1 cellular context compared by ENCODE assay signal in genomic region chr6:40714576-40715500, GRCh38.
TF ChIP-seq lines count a peak whose summit lies in the region.

No MANE protein-coding gene starts in this region.

TF ChIP-seq in HepG2, 621 proteins besides CTCF, POLR2A, EP300 and RAD21 (continued from another document and continues in another):
- TF ChIP-seq ZNF280B (CRISPR knock-in tag; IDR thresholded peaks at IDR 0.05; ENCODE audit: borderline replicate concordance), result no peak
- TF ChIP-seq SNAPC4 (CRISPR knock-in tag; IDR thresholded peaks at IDR 0.05), result no peak
- TF ChIP-seq ZBTB4 (CRISPR knock-in tag; IDR thresholded peaks at IDR 0.05; ENCODE audit: borderline replicate concordance), result peak; percentile 49; the same call in 1 of the 2 replicates
- TF ChIP-seq SKI (IDR thresholded peaks at IDR 0.05; ENCODE audit: partially characterized antibody), result peak; percentile 62
- TF ChIP-seq ZNF33A (CRISPR knock-in tag; IDR thresholded peaks at IDR 0.05; ENCODE audit: borderline replicate concordance), result no peak
- no peak for TF ChIP-seq TRIM24 (CRISPR knock-in tag; IDR thresholded peaks at IDR 0.05)
- no peak for TF ChIP-seq SETDB1 (CRISPR knock-in tag; IDR thresholded peaks at IDR 0.05; ENCODE audit: borderline replicate concordance)
- TF ChIP-seq PRDM4 (CRISPR knock-in tag; IDR thresholded peaks at IDR 0.05; ENCODE audit: borderline replicate concordance), result no peak
- TF ChIP-seq ZNF232 (CRISPR knock-in tag; IDR thresholded peaks at IDR 0.05; ENCODE audit: borderline replicate concordance), result no peak
- TF ChIP-seq KDM5B (CRISPR knock-in tag; IDR thresholded peaks at IDR 0.05; ENCODE audit: borderline replicate concordance), result no peak
- no peak for TF ChIP-seq ZNF282 (IDR thresholded peaks at IDR 0.05; ENCODE audit: partially characterized antibody)
- peak; percentile 74; the same call in 1 of the 2 replicates for TF ChIP-seq ZNF503 (CRISPR knock-in tag; IDR thresholded peaks at IDR 0.05)
- no peak for TF ChIP-seq NFE2 (CRISPR knock-in tag; IDR thresholded peaks at IDR 0.05)
- peak; percentile 35; the same call in 1 of the 2 replicates for TF ChIP-seq BHLHE40 (IDR thresholded peaks at IDR 0.05; ENCODE audit: low read length)
- no peak for TF ChIP-seq SUZ12 (IDR thresholded peaks at IDR 0.05; ENCODE audit: low read depth, low read length)
- TF ChIP-seq NR0B2 (CRISPR knock-in tag; IDR thresholded peaks at IDR 0.05), result 0 out of 2 replicates have a peak, but pooled peaks have one; percentile 4
- TF ChIP-seq KAT2B (IDR thresholded peaks at IDR 0.05; ENCODE audit: borderline replicate concordance, low read depth, low read length), result no peak
- TF ChIP-seq PHB2 (IDR thresholded peaks at IDR 0.05; ENCODE audit: partially characterized antibody), result no peak
- TF ChIP-seq PRDM10 (CRISPR knock-in tag; IDR thresholded peaks at IDR 0.05; ENCODE audit: low read depth), result peak; percentile 68; the same call in 1 of the 2 replicates
- TF ChIP-seq NR2F1 (CRISPR knock-in tag; IDR thresholded peaks at IDR 0.05), result 0 out of 4 replicates have a peak, but pooled peaks of 1 of the 2 experiments have one; percentile 32
- TF ChIP-seq SRSF9 (IDR thresholded peaks at IDR 0.05; ENCODE audit: borderline replicate concordance, insufficient read depth, low read depth, low read length, poor library complexity, severe bottlenecking), result no peak
- no peak for TF ChIP-seq ZNF605 (CRISPR knock-in tag; IDR thresholded peaks at IDR 0.05)
- TF ChIP-seq JUN (CRISPR knock-in tag; IDR thresholded peaks at IDR 0.05), result peak; percentile 72; the same call in 1 of the 2 replicates
- no peak for TF ChIP-seq ZFYVE20 (CRISPR knock-in tag; IDR thresholded peaks at IDR 0.05; ENCODE audit: borderline replicate concordance, low read depth)
- no peak for TF ChIP-seq ZNF704 (CRISPR knock-in tag; IDR thresholded peaks at IDR 0.05; ENCODE audit: borderline replicate concordance)
- no peak for TF ChIP-seq ATF6 (CRISPR knock-in tag; conservative IDR thresholded peaks at IDR 0.05)
- TF ChIP-seq RFX5 (IDR thresholded peaks at IDR 0.05; ENCODE audit: low read depth, low read length), result no peak
- peak; percentile 65; the same call in 1 of the 2 replicates for TF ChIP-seq CREM (IDR thresholded peaks at IDR 0.05)
- TF ChIP-seq CREM (CRISPR knock-in tag; IDR thresholded peaks at IDR 0.05), result no peak
- no peak for TF ChIP-seq ZNF615 (CRISPR knock-in tag; IDR thresholded peaks at IDR 0.05; ENCODE audit: borderline replicate concordance)
- no peak for TF ChIP-seq ZNF672 (CRISPR knock-in tag; IDR thresholded peaks at IDR 0.05)
